26 cellular contexts compared by ENCODE assay signal in the genomic region with DNA sequence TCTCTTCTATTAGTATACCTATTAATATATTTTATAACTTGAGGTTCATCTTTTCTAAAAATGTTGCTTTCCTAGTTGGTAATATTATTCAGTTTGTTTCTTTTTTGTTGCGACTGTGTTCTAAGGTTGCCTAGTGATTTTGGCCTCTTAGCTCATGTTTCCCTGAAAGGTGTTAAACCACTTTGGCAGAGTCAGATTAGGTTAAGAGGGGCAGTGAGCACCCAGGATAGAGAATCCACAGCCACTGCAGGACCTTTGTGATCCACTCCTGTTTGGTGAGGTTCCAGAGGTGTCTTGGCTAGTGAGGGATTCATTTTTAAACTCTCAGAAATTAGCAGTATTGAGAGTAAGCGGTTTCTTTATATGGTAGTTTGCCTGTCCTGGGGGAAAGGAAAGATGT. TPM values are rescaled to one million over a fixed set of nuclear protein-coding genes. Genes with fewer than 3 reads are reported as not detected.
DNase-seq lines count a peak whose midpoint lies in the region; FAIRE-seq and TF ChIP-seq lines count a peak whose summit lies in the region.
"Had no signal": no experiment of that assay in that cellular context is flagged by ENCODE, and none has a peak within 500 bp of the region (broad histone marks: within the 10 kb centered on the region; RNA-seq: fewer than 3 reads in every experiment).

No MANE protein-coding gene starts in this region.

- peaks cover 23% of the 10 kb centered on the region for H3K36me3 Mint-ChIP-seq in activated CD4-positive, alpha-beta memory T cell treated with anti-CD3 and anti-CD28 coated beads for 36 hours
- H3K36me3 Mint-ChIP-seq in activated CD4-positive, alpha-beta memory T cell treated with anti-CD3 and anti-CD28 coated beads, Interleukin-2, amount 10 ng/mL, durations not matched to agents 7 days and 5 days (ENCODE audit: low read depth): peaks cover 47% of the 10 kb centered on the region
- H3K36me3 Mint-ChIP-seq in nephron progenitor cell (ENCODE audit: low read depth): peaks cover 64% of the 10 kb centered on the region

- H3K4me3 ChIP-seq in coronary artery: no peak overlapping the region
- H3K4me3 ChIP-seq: hepatocyte, thoracic aorta had no signal

- H3K4me3 Mint-ChIP-seq in activated CD4-positive, alpha-beta memory T cell treated with anti-CD3 and anti-CD28 coated beads for 36 hours: no peak overlapping the region
- H3K4me3 Mint-ChIP-seq in activated CD4-positive, alpha-beta memory T cell treated with anti-CD3 and anti-CD28 coated beads, Interleukin-2, amount 10 ng/mL, durations not matched to agents 7 days and 5 days: no peak overlapping the region
- no peak overlapping the region for H3K4me3 Mint-ChIP-seq in nephron progenitor cell
- H3K4me3 Mint-ChIP-seq: endodermal cell, WTC11 had no signal

- POLR2A ChIA-PET in activated CD4-positive, alpha-beta memory T cell treated with anti-CD3 and anti-CD28 coated beads for 36 hours (lab: Charles Lee): no interaction called here
- POLR2A ChIA-PET in activated CD4-positive, alpha-beta memory T cell treated with anti-CD3 and anti-CD28 coated beads, Interleukin-2, amount 10 ng/mL, durations not matched to agents 7 days and 5 days (lab: Charles Lee): interaction anchor here (0.6 to 21.6 kb wide), 4 partner anchors 30 to 162 kb away, joined by 3 to 393 read pairs (median 30); a partner anchor contains a TSS

- H3K9me3 Mint-ChIP-seq in activated CD4-positive, alpha-beta memory T cell treated with anti-CD3 and anti-CD28 coated beads for 36 hours: peaks cover 9% of the 10 kb centered on the region
- peaks cover 8% of the 10 kb centered on the region for H3K9me3 Mint-ChIP-seq in activated CD4-positive, alpha-beta memory T cell treated with anti-CD3 and anti-CD28 coated beads, Interleukin-2, amount 10 ng/mL, durations not matched to agents 7 days and 5 days
- H3K9me3 Mint-ChIP-seq in nephron progenitor cell: peaks cover 17% of the 10 kb centered on the region

- intact Hi-C loops in activated CD4-positive, alpha-beta memory T cell treated with anti-CD3 and anti-CD28 coated beads for 36 hours (cut with micrococcal nuclease): loop anchor here (5.0 kb wide), 1 partner anchor 384 kb away; no protein-coding TSS in a partner anchor
- intact Hi-C loops in head of caudate nucleus (cut with DNase I): no loop called here

- H3K27ac ChIP-seq in coronary artery: no peak overlapping the region
- H3K27ac ChIP-seq: hepatocyte, thoracic aorta had no signal

- TF ChIP-seq CTCF in nephron progenitor cell (IDR thresholded peaks at IDR 0.05) (no peak), coronary artery (IDR thresholded peaks at IDR 0.05) (no peak)

- peak overlapping the region; percentile 55 for H3K27ac Mint-ChIP-seq in activated CD4-positive, alpha-beta memory T cell treated with anti-CD3 and anti-CD28 coated beads for 36 hours
- H3K27ac Mint-ChIP-seq in activated CD4-positive, alpha-beta memory T cell treated with anti-CD3 and anti-CD28 coated beads, Interleukin-2, amount 10 ng/mL, durations not matched to agents 7 days and 5 days: no peak overlapping the region
- peak overlapping the region; percentile 28 for H3K27ac Mint-ChIP-seq in nephron progenitor cell
- H3K27ac Mint-ChIP-seq: endodermal cell, WTC11 had no signal

- H3K27me3 Mint-ChIP-seq in activated CD4-positive, alpha-beta memory T cell treated with anti-CD3 and anti-CD28 coated beads for 36 hours: no peaks in the 10 kb centered on the region
- H3K27me3 Mint-ChIP-seq in activated CD4-positive, alpha-beta memory T cell treated with anti-CD3 and anti-CD28 coated beads, Interleukin-2, amount 10 ng/mL, durations not matched to agents 7 days and 5 days: no peaks in the 10 kb centered on the region
- H3K27me3 Mint-ChIP-seq in nephron progenitor cell (ENCODE audit: low read depth, poor library complexity): no peaks in the 10 kb centered on the region

- no peak for DNase-seq in activated CD4-positive, alpha-beta memory T cell treated with anti-CD3 and anti-CD28 coated beads for 36 hours
- DNase-seq in activated CD4-positive, alpha-beta memory T cell treated with anti-CD3 and anti-CD28 coated beads, Interleukin-2, amount 10 ng/mL, durations not matched to agents 7 days and 5 days: no peak
- DNase-seq in GM18507 (ENCODE audit: extremely low spot score, insufficient read length, low read depth) (no peak), nephron progenitor cell (no peak), coronary artery (ENCODE audit: low spot score) (no peak), NCI-H2196 treated with DMSO at 0.1 percent for 48 hours (lab: John Stamatoyannopoulos, UW; ENCODE audit: unreplicated experiment) (no peak), head of caudate nucleus (no peak)
- DNase-seq in central memory CD4-positive, alpha-beta T cell: peak; percentile 51
- DNase-seq: activated CD8-positive, alpha-beta memory T cell treated with anti-CD3 and anti-CD28 coated beads, Interleukin-2, amount 50 U/mL, for 48 hours; amniotic stem cell; C1 segment of cervical spinal cord; endodermal cell; islet precursor cell; Karpas-422; NCI-H1092 treated with DMSO at 0.1 percent for 48 hours; NCI-H2107; NCI-H526 treated with DMSO at 0.1 percent for 48 hours; OCI-M1; small intestine; stimulated activated CD4-positive, alpha-beta T cell treated with anti-CD3 and anti-CD28 coated beads, Interleukin-4, amount 100 ng/mL, for 1 hour had no signal

- H3K4me1 Mint-ChIP-seq in activated CD4-positive, alpha-beta memory T cell treated with anti-CD3 and anti-CD28 coated beads for 36 hours (ENCODE audit: low read depth): peaks cover 81% of the 10 kb centered on the region
- H3K4me1 Mint-ChIP-seq in activated CD4-positive, alpha-beta memory T cell treated with anti-CD3 and anti-CD28 coated beads, Interleukin-2, amount 10 ng/mL, durations not matched to agents 7 days and 5 days: peaks cover 76% of the 10 kb centered on the region
- H3K4me1 Mint-ChIP-seq in nephron progenitor cell: peaks cover 13% of the 10 kb centered on the region

- FAIRE-seq in GM18507 (lab: Jason Lieb, UNC): peak; percentile 39
- FAIRE-seq: small intestine had no signal

- CTCF ChIA-PET in activated CD4-positive, alpha-beta memory T cell treated with anti-CD3 and anti-CD28 coated beads for 36 hours (lab: Charles Lee): interaction anchor here (1.1 to 11.2 kb wide), 2 partner anchors 94 to 162 kb away, joined by 3 to 271 read pairs; no protein-coding TSS in a partner anchor
- CTCF ChIA-PET in activated CD4-positive, alpha-beta memory T cell treated with anti-CD3 and anti-CD28 coated beads, Interleukin-2, amount 10 ng/mL, durations not matched to agents 7 days and 5 days (lab: Charles Lee): interaction anchor here (0.6 to 9.9 kb wide), 5 partner anchors 11 to 202 kb away, joined by 3 to 317 read pairs (median 4); no protein-coding TSS in a partner anchor

RNA-seq across cellular contexts. Expression of a gene that starts 14.9 kb away (rescaled TPM):
- total RNA-seq in activated CD4-positive, alpha-beta memory T cell treated with anti-CD3 and anti-CD28 coated beads for 36 hours: 1 to 10 TPM; 2.4 to 2.8 TPM
- 10 to 100 TPM; 10.3 to 10.4 TPM for total RNA-seq in activated CD4-positive, alpha-beta memory T cell treated with anti-CD3 and anti-CD28 coated beads, Interleukin-2, amount 10 ng/mL, durations not matched to agents 7 days and 5 days
- total RNA-seq: A673, endodermal cell, hepatocyte, HT-29, posterior vena cava, thoracic aorta had no signal

RNA-seq across cellular contexts. Expression of a gene that starts 34.1 kb away (rescaled TPM):
- 10 to 100 TPM; 46.4 to 47.1 TPM for total RNA-seq in activated CD4-positive, alpha-beta memory T cell treated with anti-CD3 and anti-CD28 coated beads for 36 hours
- total RNA-seq in activated CD4-positive, alpha-beta memory T cell treated with anti-CD3 and anti-CD28 coated beads, Interleukin-2, amount 10 ng/mL, durations not matched to agents 7 days and 5 days: 10 to 100 TPM; 43.7 to 46.2 TPM
- total RNA-seq: A673, HT-29 had no signal
